Comparison of ENCODE assay signal across 8 cellular contexts in the genomic region with DNA sequence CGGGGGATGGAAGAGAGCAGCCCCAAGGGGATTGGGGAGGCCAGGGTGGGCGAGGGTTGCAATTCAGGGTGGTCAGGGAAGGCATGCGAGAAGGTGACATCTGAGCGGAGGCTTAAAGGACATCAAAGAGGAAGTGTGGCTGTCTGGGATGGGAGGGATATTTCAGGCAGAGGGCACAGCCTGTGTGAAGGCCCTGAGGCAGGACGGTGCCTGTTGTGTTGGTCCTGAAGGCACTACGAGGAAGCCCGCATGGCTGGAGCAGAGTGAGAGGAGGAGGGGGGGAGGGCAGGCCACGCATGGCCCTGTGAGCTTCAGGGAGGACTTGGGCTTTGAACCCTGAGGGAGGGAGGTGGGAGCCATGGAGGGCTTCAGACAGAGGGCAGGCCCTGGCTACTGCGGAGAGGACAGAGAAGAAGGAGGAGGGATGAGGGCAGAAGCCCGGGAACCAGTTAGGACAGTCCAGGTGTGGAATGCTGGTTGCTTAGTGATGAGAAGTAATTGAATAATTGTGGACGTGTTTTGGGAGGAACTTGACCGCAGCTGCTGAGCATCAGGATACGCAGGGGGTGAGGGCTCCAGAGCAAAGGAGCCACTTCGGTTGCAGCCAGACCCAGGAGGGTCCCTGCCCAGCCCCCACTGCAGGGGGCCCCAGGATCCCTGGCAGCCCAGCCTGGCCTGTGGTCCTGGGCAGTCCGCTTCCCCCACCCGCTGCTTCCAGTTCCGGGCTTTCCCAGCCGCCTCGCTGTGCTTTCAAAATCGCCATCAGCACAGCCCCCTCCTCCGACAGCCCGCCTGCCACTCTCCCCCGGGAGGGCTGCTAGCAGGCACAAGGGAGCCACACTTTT. TPM values are rescaled to one million over a fixed set of nuclear protein-coding genes. Genes with fewer than 3 reads are reported as not detected.
DNase-seq lines count a peak whose midpoint lies in the region; ATAC-seq and TF ChIP-seq lines count a peak whose summit lies in the region.

No MANE protein-coding gene starts in this region.

- no peaks in the 10 kb centered on the region for H3K27me3 ChIP-seq in aorta (ENCODE audit: control insufficient read depth in 1 of 2, insufficient read depth in 2 of 2, low read length in 1 of 2)

- WGBS in aorta, 2 donors: 2 to 3% methylated on average over 22 to 23 of the region's 23 CpGs

- no peaks in the 10 kb centered on the region for H3K9me3 Mint-ChIP-seq in mesothelial cell of epicardium

- peaks cover 2% of the 10 kb centered on the region for H3K27me3 Mint-ChIP-seq in mesothelial cell of epicardium (ENCODE audit: low read depth)

- H3K27ac ChIP-seq in aorta (ENCODE audit: low read depth in 1 of 2, low read length in 2 of 2): peak overlapping the region; percentile 7 to 64

- no peaks in the 10 kb centered on the region for H3K9me3 ChIP-seq in aorta (ENCODE audit: control insufficient read depth, low read length)

- DNase-seq in H4 (ENCODE audit: low spot score): peak; percentile 66
- DNase-seq in NCI-H748 treated with DMSO at 0.1 percent for 48 hours (lab: John Stamatoyannopoulos, UW): peak; percentile 19
- peak; percentile 65 for DNase-seq in epithelial cell of esophagus (ENCODE audit: low read depth)
- DNase-seq in mesothelial cell of epicardium (ENCODE audit: low spot score in 2 of 2, unreplicated experiment in 2 of 2): peak; percentile 48 to 72
- peak in 1 of 2 donors; percentile 88 for DNase-seq in aorta
- no peak for DNase-seq in activated T-cell treated with anti-CD3 and anti-CD28 coated beads, Interleukin-2, amount 50 U/mL, for 48 hours

- H3K36me3 ChIP-seq in aorta (ENCODE audit: control insufficient read depth in 1 of 2, insufficient read depth in 2 of 2, low read length in 1 of 2): no peaks in the 10 kb centered on the region

- ATAC-seq in aorta (ENCODE audit: low FRiP score) (peak; percentile 85), GM21381 (IDR thresholded peaks at IDR 0.05; ENCODE audit: unreplicated experiment) (no peak), GM19328 (IDR thresholded peaks at IDR 0.05; ENCODE audit: unreplicated experiment) (no peak)

- H3K4me1 ChIP-seq in aorta (ENCODE audit: control insufficient read depth in 1 of 2, insufficient read depth in 2 of 2, low read length in 2 of 2): no peaks in the 10 kb centered on the region

- TF ChIP-seq CTCF in epithelial cell of esophagus (IDR thresholded peaks at IDR 0.05; ENCODE audit: insufficient read depth, low read depth, low read length, missing control alignments) (no peak), mesothelial cell of epicardium (IDR thresholded peaks at IDR 0.05; ENCODE audit: unreplicated experiment) (no peak)

- peak overlapping the region; percentile 86 for H3K27ac Mint-ChIP-seq in mesothelial cell of epicardium

- intact Hi-C loops in aorta (cut with DNase I): loop anchor here in 1 of 2 donors (5.0 kb wide), 1 partner anchor 54 kb away; no protein-coding TSS in a partner anchor

- no peaks in the 10 kb centered on the region for H3K36me3 Mint-ChIP-seq in mesothelial cell of epicardium

- H3K4me3 ChIP-seq in epithelial cell of esophagus (ENCODE audit: low read length) (no peak overlapping the region), aorta (ENCODE audit: low read length in 2 of 2) (no peak overlapping the region)

- peaks cover 37% of the 10 kb centered on the region for H3K4me1 Mint-ChIP-seq in mesothelial cell of epicardium

- peak overlapping the region; percentile 50 for H3K4me3 Mint-ChIP-seq in mesothelial cell of epicardium

RNA-seq across cellular contexts. Expression of a gene that starts 6.2 kb away (rescaled TPM):
- 1.5 and 2.7 TPM in 2 replicates for total RNA-seq in H4 (2014; rRNA removed; shearing (Covaris generic))
- 4.3 to 7.6 TPM (median 6.9 TPM) in 3 replicates for total RNA-seq in mesothelial cell of epicardium
- total RNA-seq in aorta: 1 to 10 TPM in 1 of 2 donors, under 1 TPM in 1; 0.65 to 3.5 TPM
- polyA plus RNA-seq in aorta: 10 to 100 TPM in 1 of 2 donors, 1 to 10 TPM in 1; 4.0 to 12.0 TPM

RNA-seq across cellular contexts. Expression of a gene that starts 38.8 kb away (rescaled TPM):
- 3.7 and 4.0 TPM in 2 replicates for total RNA-seq in H4 (2014; rRNA removed; shearing (Covaris generic))
- total RNA-seq in mesothelial cell of epicardium: 7.8 to 9.9 TPM (median 7.9 TPM) in 3 replicates
- total RNA-seq in aorta: 1 to 10 TPM; 4.1 to 4.5 TPM
- 1 to 10 TPM; 1.3 to 3.1 TPM for polyA plus RNA-seq in aorta

RNA-seq across cellular contexts. Expression of a gene that starts 45.5 kb away (rescaled TPM):
- total RNA-seq in H4 (2014; rRNA removed; shearing (Covaris generic)): 3.0 and 3.5 TPM in 2 replicates
- total RNA-seq in mesothelial cell of epicardium: 101 to 103 TPM (median 101 TPM) in 3 replicates
- 10 to 100 TPM; 32.9 to 54.8 TPM for total RNA-seq in aorta
- 100 to 1,000 TPM in 1 of 2 donors, 10 to 100 TPM in 1; 32.7 to 127 TPM for polyA plus RNA-seq in aorta

Comparison
In these comparisons a context has a peak if more than half of its experiments do, and no peak if none do; other contexts are left out.
1. DNase-seq: peak in H4 (single experiment), NCI-H748 treated with DMSO at 0.1 percent for 48 hours (single experiment), epithelial cell of esophagus (single experiment) and mesothelial cell of epicardium (2 of 2); none in activated T-cell treated with anti-CD3 and anti-CD28 coated beads, Interleukin-2, amount 50 U/mL, for 48 hours (0 of 2).